ENCODE assay signal across 8 cellular contexts in genomic region chr14:21987937-21988336, GRCh38.
A peak's percentile ranks its signal among the peaks of the same experiment; 100 is the strongest.
DNase-seq lines count a peak whose midpoint lies in the region; ATAC-seq and TF ChIP-seq lines count a peak whose summit lies in the region.

No MANE protein-coding gene starts in this region.

- no peaks in the 10 kb centered on the region for H4K20me1 ChIP-seq in smooth muscle cell (ENCODE audit: low read depth)

- no TSS peak for BruUV-seq in Panc1 (replicated peaks; lab: Mats Ljungman, UMichigan)

- H3F3A ChIP-seq in smooth muscle cell (ENCODE audit: low read depth), result no peaks in the 10 kb centered on the region

- H3K27me3 ChIP-seq in Panc1 (ENCODE audit: control insufficient read depth, insufficient read depth, low read length) (no peaks in the 10 kb centered on the region; the same call in 1 of the 2 replicates), smooth muscle cell (ENCODE audit: low read depth) (no peaks in the 10 kb centered on the region)

- peak; percentile 27 for DNase-seq in stimulated activated CD4-positive, alpha-beta T cell treated with anti-CD3 and anti-CD28 coated beads, Interleukin-1b, Interleukin-23, amount 100 ng/mL, for 48 hours
- DNase-seq in stimulated activated CD4-positive, alpha-beta T cell treated with anti-CD3 and anti-CD28 coated beads, Interleukin-2, amount 100 ng/mL, for 48 hours, result no peak
- DNase-seq in Panc1 (ENCODE audit: low read depth, low spot score) (no peak), epithelial cell of esophagus (ENCODE audit: low read depth) (peak; percentile 47), smooth muscle cell (lab: John Stamatoyannopoulos, UW; ENCODE audit: unreplicated experiment) (no peak), NCI-H2029 treated with DMSO at 0.1 percent for 48 hours (lab: John Stamatoyannopoulos, UW) (no peak)
- DNase-seq in activated CD8-positive, alpha-beta memory T cell treated with anti-CD3 and anti-CD28 coated beads for 24 hours, result no peak

- intact Hi-C loops in Panc1 (cut with micrococcal nuclease; ENCODE audit: unreplicated experiment), result loop anchor here (10.0 kb wide), 1 partner anchor 73 kb away; no protein-coding TSS in a partner anchor

- ATAC-seq in Panc1 (no peak), HG02973 (IDR thresholded peaks at IDR 0.05; ENCODE audit: unreplicated experiment) (no peak)

- POLR2A ChIA-PET in Panc1 (lab: Charles Lee), result no interaction called here

- H3K27ac ChIP-seq in Panc1 (ENCODE audit: low read length) (no peak overlapping the region), smooth muscle cell (ENCODE audit: low read depth) (no peak overlapping the region)

- H3K36me3 ChIP-seq in Panc1 (ENCODE audit: control insufficient read depth, insufficient read depth, low read length), result no peaks in the 10 kb centered on the region
- H3K36me3 ChIP-seq in smooth muscle cell (ENCODE audit: low read depth), result no peaks in the 10 kb centered on the region

- no peak overlapping the region for H3K9ac ChIP-seq in smooth muscle cell (ENCODE audit: low read depth)

- no peak overlapping the region for H3K4me2 ChIP-seq in smooth muscle cell

- H2AFZ ChIP-seq in smooth muscle cell (ENCODE audit: low read depth), result no peak overlapping the region

- H3K4me1 ChIP-seq in Panc1 (ENCODE audit: control insufficient read depth, insufficient read depth, low read length) (no peaks in the 10 kb centered on the region), smooth muscle cell (ENCODE audit: low read depth) (no peaks in the 10 kb centered on the region)

- H3K9me3 ChIP-seq in Panc1 (ENCODE audit: control insufficient read depth, insufficient read depth, low read depth, low read length), result no peaks in the 10 kb centered on the region
- no peaks in the 10 kb centered on the region for H3K9me3 ChIP-seq in smooth muscle cell (replicated peaks; ENCODE audit: low read depth)

- WGBS in smooth muscle cell (ENCODE audit: low lambda C conversion rate), result 20% methylated on average over 3 of the region's 3 CpGs

- in situ Hi-C loops in Panc1 (cut with HindIII; ENCODE audit: low pct_unique_long_range_greater_than_20kb, low sequenced_read_pairs), result no loop called here

- CTCF ChIA-PET in Panc1 (lab: Charles Lee), result interaction anchor here (0.6 to 0.7 kb wide), 2 partner anchors 118 to 140 kb away, joined by 3 read pairs; no protein-coding TSS in a partner anchor

- H3K4me3 ChIP-seq in Panc1 (ENCODE audit: low read depth in 2 of 2, low read length in 2 of 2) (no peak overlapping the region), epithelial cell of esophagus (ENCODE audit: low read length) (no peak overlapping the region), smooth muscle cell (no peak overlapping the region)

- TF ChIP-seq CTCF in Panc1 (IDR thresholded peaks at IDR 0.05) (peak; percentile 53), epithelial cell of esophagus (IDR thresholded peaks at IDR 0.05; ENCODE audit: insufficient read depth, low read depth, low read length, missing control alignments) (peak; percentile 53), smooth muscle cell (IDR thresholded peaks at IDR 0.05; ENCODE audit: borderline replicate concordance, insufficient read depth, poor library complexity, severe bottlenecking) (peak; percentile 52)

- H3K79me2 ChIP-seq in smooth muscle cell (ENCODE audit: low read depth), result no peaks in the 10 kb centered on the region

Comparison
In these comparisons a context has a peak if more than half of its experiments do, and no peak if none do; other contexts are left out.
1. DNase-seq: peak in stimulated activated CD4-positive, alpha-beta T cell treated with anti-CD3 and anti-CD28 coated beads, Interleukin-1b, Interleukin-23, amount 100 ng/mL, for 48 hours (single experiment) and epithelial cell of esophagus (single experiment); none in stimulated activated CD4-positive, alpha-beta T cell treated with anti-CD3 and anti-CD28 coated beads, Interleukin-2, amount 100 ng/mL, for 48 hours (0 of 2), Panc1 (single experiment), smooth muscle cell (single experiment), activated CD8-positive, alpha-beta memory T cell treated with anti-CD3 and anti-CD28 coated beads for 24 hours (single experiment) and NCI-H2029 treated with DMSO at 0.1 percent for 48 hours (single experiment).
2. Peak in every context shown above with its lines, with median percentiles within 50 percentile points of each other: CTCF ChIP-seq.